9 cellular contexts compared by ENCODE assay signal in the genomic region with DNA sequence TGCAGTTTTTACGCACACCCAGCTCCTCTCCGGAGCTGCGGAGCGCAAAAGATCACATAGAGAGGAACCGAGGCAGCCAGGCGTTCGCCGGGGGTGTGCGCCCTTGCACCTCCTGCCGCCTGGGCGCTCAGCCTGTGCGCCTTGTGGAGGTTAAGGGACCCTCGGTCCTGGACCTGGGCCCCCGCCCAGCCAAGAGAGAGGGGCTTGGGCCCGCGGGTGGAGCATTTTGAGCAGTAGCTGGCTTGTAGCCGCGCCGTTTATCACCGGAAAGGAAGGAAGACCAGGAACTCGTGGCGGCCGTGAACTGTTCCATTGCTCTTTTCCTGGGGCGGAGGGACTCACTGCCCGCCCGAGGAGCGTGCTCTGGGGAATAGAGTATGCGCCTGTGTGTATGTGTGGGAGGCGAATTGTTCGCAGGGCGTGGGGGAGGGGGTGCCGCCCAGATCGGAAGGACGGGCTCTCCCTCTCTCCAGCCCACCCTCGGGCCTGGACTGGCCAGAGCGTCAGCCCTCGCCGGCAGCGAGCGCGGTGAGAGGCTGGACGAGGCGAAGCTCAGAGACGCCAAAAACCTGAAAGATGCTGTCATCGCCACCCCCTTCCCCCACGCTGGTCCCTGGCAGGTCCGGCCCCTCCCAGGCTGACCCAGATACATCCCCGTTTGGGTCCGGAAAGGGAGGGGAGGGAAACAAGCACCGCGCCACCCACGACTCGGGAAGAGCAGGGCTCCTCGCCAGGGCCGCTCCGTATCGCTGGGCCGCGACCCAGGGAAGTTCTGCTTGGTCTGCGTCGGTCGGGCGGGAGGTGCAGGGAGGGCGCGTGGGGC. TPM values are rescaled to one million over a fixed set of nuclear protein-coding genes. Genes with fewer than 3 reads are reported as not detected.
DNase-seq lines count a peak whose midpoint lies in the region; ATAC-seq and TF ChIP-seq lines count a peak whose summit lies in the region.
"Had no signal": no experiment of that assay in that cellular context is flagged by ENCODE, and none has a peak within 500 bp of the region (broad histone marks: within the 10 kb centered on the region; RNA-seq: fewer than 3 reads in every experiment).

No MANE protein-coding gene starts in this region.

- H3K27me3 ChIP-seq in Panc1 (ENCODE audit: control insufficient read depth, insufficient read depth, low read length): peaks cover 40% of the 10 kb centered on the region
- peaks cover 60% of the 10 kb centered on the region for H3K27me3 ChIP-seq in osteoblast (ENCODE audit: insufficient read depth, low read length)

- in situ Hi-C loops in Panc1 (cut with HindIII; ENCODE audit: low pct_unique_long_range_greater_than_20kb, low sequenced_read_pairs): no loop called here

- BruUV-seq in Panc1 (replicated peaks; lab: Mats Ljungman, UMichigan): no TSS peak

- H2AFZ ChIP-seq in osteoblast (ENCODE audit: low read length): peak overlapping the region; percentile 72

- POLR2A ChIA-PET in Panc1 (lab: Charles Lee): no interaction called here
- POLR2A ChIA-PET in activated CD4-positive, alpha-beta T cell treated with anti-CD3 and anti-CD28 coated beads for 36 hours (lab: Charles Lee): no interaction called here

- H3K4me3 ChIP-seq in Panc1 (ENCODE audit: low read depth in 2 of 2, low read length in 2 of 2) (peak overlapping the region; percentile 35 to 46), foreskin fibroblast (ENCODE audit: low read depth in 1 of 2, low read length in 2 of 2) (peak overlapping the region; percentile 51 to 70), osteoblast (ENCODE audit: insufficient read depth, low read length) (peak overlapping the region; percentile 70)

- ATAC-seq in Panc1 (peak; percentile 74), HG03108 (IDR thresholded peaks at IDR 0.05; ENCODE audit: unreplicated experiment) (no peak), HG02852 (IDR thresholded peaks at IDR 0.05; ENCODE audit: unreplicated experiment) (no peak)
- ATAC-seq in activated CD4-positive, alpha-beta T cell treated with anti-CD3 and anti-CD28 coated beads for 36 hours: no peak

- intact Hi-C loops in Panc1 (cut with micrococcal nuclease; ENCODE audit: unreplicated experiment): no loop called here
- intact Hi-C loops in activated CD4-positive, alpha-beta T cell treated with anti-CD3 and anti-CD28 coated beads for 36 hours (cut with DNase I, micrococcal nuclease): no loop called here

- H3K27me3 Mint-ChIP-seq in activated CD4-positive, alpha-beta T cell treated with anti-CD3 and anti-CD28 coated beads for 36 hours: peaks cover 57% of the 10 kb centered on the region

- H3K79me2 ChIP-seq in osteoblast (ENCODE audit: insufficient read depth, low read length): no peaks in the 10 kb centered on the region

- H3K27ac Mint-ChIP-seq in activated CD4-positive, alpha-beta T cell treated with anti-CD3 and anti-CD28 coated beads for 36 hours: no peak overlapping the region

- CTCF ChIA-PET in Panc1 (lab: Charles Lee): no interaction called here
- CTCF ChIA-PET in activated CD4-positive, alpha-beta T cell treated with anti-CD3 and anti-CD28 coated beads for 36 hours (lab: Charles Lee): interaction anchor here (1.5 kb wide), 1 partner anchor 12 kb away, joined by 3 read pairs; no protein-coding TSS in a partner anchor

- H3K36me3 Mint-ChIP-seq in activated CD4-positive, alpha-beta T cell treated with anti-CD3 and anti-CD28 coated beads for 36 hours (ENCODE audit: low read depth): no peaks in the 10 kb centered on the region

- H3K4me1 ChIP-seq in Panc1 (ENCODE audit: control insufficient read depth, insufficient read depth, low read length) (peaks cover 5% of the 10 kb centered on the region), osteoblast (ENCODE audit: insufficient read depth, low read length) (peaks cover 16% of the 10 kb centered on the region)

- H3K4me2 ChIP-seq in osteoblast (ENCODE audit: insufficient read depth, low read length): peak overlapping the region; percentile 89

- H3K4me1 Mint-ChIP-seq in activated CD4-positive, alpha-beta T cell treated with anti-CD3 and anti-CD28 coated beads for 36 hours: peaks cover 2% of the 10 kb centered on the region

- H3K36me3 ChIP-seq in Panc1 (ENCODE audit: control insufficient read depth, insufficient read depth, low read length) (no peaks in the 10 kb centered on the region), osteoblast (ENCODE audit: insufficient read depth, low read length) (no peaks in the 10 kb centered on the region)

- H3K27ac ChIP-seq in Panc1 (ENCODE audit: low read length) (no peak overlapping the region), osteoblast (ENCODE audit: low read depth, low read length) (no peak overlapping the region)

- H4K20me1 ChIP-seq in osteoblast (ENCODE audit: insufficient read depth, low read length): no peaks in the 10 kb centered on the region

- no peak overlapping the region for H3K4me3 Mint-ChIP-seq in activated CD4-positive, alpha-beta T cell treated with anti-CD3 and anti-CD28 coated beads for 36 hours

- TF ChIP-seq CTCF in Panc1 (IDR thresholded peaks at IDR 0.05) (no peak), foreskin fibroblast (IDR thresholded peaks at IDR 0.05; ENCODE audit: low read depth, low read length) (no peak), osteoblast (IDR thresholded peaks at IDR 0.05; ENCODE audit: extremely low read depth, low read depth, low read length) (no peak)

- H3K9me3 Mint-ChIP-seq in activated CD4-positive, alpha-beta T cell treated with anti-CD3 and anti-CD28 coated beads for 36 hours (ENCODE audit: low read depth): no peaks in the 10 kb centered on the region

- DNase-seq in DMS53 treated with DMSO at 0.1 percent for 48 hours (lab: John Stamatoyannopoulos, UW; ENCODE audit: unreplicated experiment): peak; percentile 38
- no peak for DNase-seq in Panc1 (ENCODE audit: low read depth, low spot score)
- DNase-seq in foreskin fibroblast: peak; percentile 15 to 54
- peak; percentile 74 for DNase-seq in osteoblast (ENCODE audit: insufficient read length, low spot score, missing footprints)
- no peak for DNase-seq in NCI-H2196 treated with DMSO at 0.1 percent for 48 hours (lab: John Stamatoyannopoulos, UW; ENCODE audit: unreplicated experiment)
- DNase-seq in activated CD4-positive, alpha-beta T cell treated with anti-CD3 and anti-CD28 coated beads for 36 hours: no peak

- H3K9me3 ChIP-seq in Panc1 (ENCODE audit: control insufficient read depth, insufficient read depth, low read depth, low read length) (no peaks in the 10 kb centered on the region), osteoblast (ENCODE audit: low read depth, low read length) (no peaks in the 10 kb centered on the region)

RNA-seq across cellular contexts. Expression of a gene that starts 1.2 kb away (rescaled TPM):
- not detected for total RNA-seq in Panc1 (2021; ENCODE audit: unreplicated experiment)
- polyA plus RNA-seq in Panc1 (2012; ENCODE audit: insufficient read length): not detected
- total RNA-seq in osteoblast: under 0.01 TPM in 2 replicates
- not detected for total RNA-seq in activated CD4-positive, alpha-beta T cell treated with anti-CD3 and anti-CD28 coated beads for 36 hours
- total RNA-seq: activated CD8-positive, alpha-beta memory T cell treated with anti-CD3 and anti-CD28 coated beads for 36 hours had no signal

Comparison
In these comparisons a context has a peak if more than half of its experiments do, and no peak if none do; other contexts are left out.
1. DNase-seq: peak in DMS53 treated with DMSO at 0.1 percent for 48 hours (single experiment), foreskin fibroblast (2 of 2) and osteoblast (single experiment); none in Panc1 (single experiment), NCI-H2196 treated with DMSO at 0.1 percent for 48 hours (single experiment) and activated CD4-positive, alpha-beta T cell treated with anti-CD3 and anti-CD28 coated beads for 36 hours (single experiment).
2. Peak in every context shown above with its lines, with median percentiles within 50 percentile points of each other: H3K4me3 ChIP-seq.